In the genomic region with DNA sequence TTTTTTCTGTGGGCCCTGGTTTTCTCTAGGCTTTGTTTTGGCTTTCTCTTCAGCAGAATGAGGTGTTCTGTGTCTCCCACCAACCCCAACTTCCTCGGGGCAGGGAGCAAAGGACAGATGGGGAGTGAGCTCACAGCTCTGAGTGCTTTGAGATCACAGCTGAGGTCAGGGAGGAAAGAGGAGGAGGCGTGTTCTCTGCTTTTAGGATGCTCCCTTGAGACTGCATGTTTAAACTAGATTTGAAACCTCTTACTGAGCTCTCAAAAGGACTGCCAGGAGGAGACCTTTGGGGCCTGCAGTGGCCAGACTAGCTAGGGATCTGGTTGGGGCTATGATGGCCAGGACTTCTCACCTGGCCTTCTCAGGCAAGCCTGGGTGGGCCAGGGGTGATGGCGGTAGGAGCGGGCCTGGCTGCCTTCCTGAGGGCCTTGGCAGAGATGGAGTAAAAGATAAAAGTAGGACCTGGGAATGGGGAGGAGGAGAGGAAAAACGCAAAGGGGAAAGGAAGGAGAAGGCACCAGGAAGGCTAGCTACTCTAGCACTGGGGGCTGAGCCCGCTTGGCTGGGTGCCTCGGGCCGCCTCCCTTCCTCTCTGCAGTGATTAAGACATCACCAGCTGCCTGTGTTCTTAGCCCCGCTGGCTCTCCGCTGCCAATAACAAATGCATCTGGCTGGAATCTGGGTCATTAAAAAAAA, we compare ENCODE assay signal across 9 cellular contexts.
DNase-seq lines count a peak whose midpoint lies in the region; ATAC-seq and TF ChIP-seq lines count a peak whose summit lies in the region.
"Had no signal": no experiment of that assay in that cellular context is flagged by ENCODE, and none has a peak within 500 bp of the region (broad histone marks: within the 10 kb centered on the region; RNA-seq: fewer than 3 reads in every experiment).

No MANE protein-coding gene starts in this region.

- DNase-seq in HPDE6-E6E7 (ENCODE audit: extremely low spot score) (peak; percentile 79), SK-N-DZ (ENCODE audit: low spot score) (peak; percentile 64), cardiac muscle cell (ENCODE audit: low read depth in 1 of 2, low spot score in 1 of 2) (peak; percentile 45 to 89), suprapubic skin (ENCODE audit: low spot score in 2 of 2) (peak; percentile 83 to 88), SIG-M5 treated with dmso at 0.1 percent for 504 hours (lab: John Stamatoyannopoulos, UW; ENCODE audit: unreplicated experiment) (no peak), GM19238 (ENCODE audit: insufficient read length, low spot score) (no peak)

- 16% methylated on average over 10 of the region's 10 CpGs for WGBS in suprapubic skin

- H3K27ac ChIP-seq in cardiac muscle cell (peak overlapping the region; percentile 87), suprapubic skin (no peak overlapping the region)

- H3K4me3 ChIP-seq in cardiac muscle cell = no peak overlapping the region
- H3K4me3 ChIP-seq in suprapubic skin = no peak overlapping the region

- TF ChIP-seq CTCF in cardiac muscle cell (IDR thresholded peaks at IDR 0.05; ENCODE audit: low read depth, low read length) (peak; percentile 28), suprapubic skin (IDR thresholded peaks at IDR 0.05) (no peak)

- ATAC-seq in HG03135 (IDR thresholded peaks at IDR 0.05; ENCODE audit: unreplicated experiment) = no peak
- no peak for ATAC-seq in HG03442 (IDR thresholded peaks at IDR 0.05; ENCODE audit: unreplicated experiment)
- ATAC-seq: HCT116 had no signal

- H3K4me1 ChIP-seq in cardiac muscle cell (ENCODE audit: low read depth) (peaks cover 58% of the 10 kb centered on the region), suprapubic skin (peaks cover 27% of the 10 kb centered on the region)

- TF ChIP-seq EP300 in suprapubic skin (IDR thresholded peaks at IDR 0.05) = no peak

- H3K36me3 ChIP-seq in cardiac muscle cell (no peaks in the 10 kb centered on the region), suprapubic skin (no peaks in the 10 kb centered on the region)

- H3K27me3 ChIP-seq in cardiac muscle cell = no peaks in the 10 kb centered on the region
- H3K27me3 ChIP-seq in suprapubic skin = no peaks in the 10 kb centered on the region

- no peaks in the 10 kb centered on the region for H3K9me3 ChIP-seq in cardiac muscle cell (ENCODE audit: low read depth)
- no peaks in the 10 kb centered on the region for H3K9me3 ChIP-seq in suprapubic skin

- TF ChIP-seq POLR2A in suprapubic skin (IDR thresholded peaks at IDR 0.05) = no peak

Comparison
In these comparisons a context has a peak if more than half of its experiments do, and no peak if none do; other contexts are left out.
1. DNase-seq: peak in HPDE6-E6E7 (single experiment), SK-N-DZ (single experiment), cardiac muscle cell (2 of 2) and suprapubic skin (2 of 2); none in SIG-M5 treated with dmso at 0.1 percent for 504 hours (single experiment) and GM19238 (single experiment).